In the genomic region with DNA sequence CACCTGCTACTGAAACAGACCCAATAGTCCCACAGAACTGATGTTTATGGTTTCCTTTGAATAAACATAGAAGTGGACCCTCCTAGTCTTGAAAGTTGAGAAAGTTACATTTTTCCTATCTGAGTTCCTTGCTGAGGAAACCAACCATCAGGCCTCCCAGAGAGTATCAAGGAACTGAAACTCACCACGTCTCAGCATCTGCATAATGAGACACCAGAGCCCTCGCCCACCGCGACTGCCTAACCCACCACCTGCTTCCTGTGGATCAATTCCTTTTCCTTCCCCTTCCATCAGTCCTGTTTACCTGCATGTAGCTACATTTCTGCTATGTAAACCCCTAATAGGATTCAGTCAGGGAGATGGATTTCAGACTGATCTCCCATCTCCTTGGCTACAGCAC, we compare ENCODE assay signal across 25 cellular contexts.
"Had no signal": no experiment of that assay in that cellular context is flagged by ENCODE, and none has a peak within 500 bp of the region (broad histone marks: within the 10 kb centered on the region; RNA-seq: fewer than 3 reads in every experiment).

No MANE protein-coding gene starts in this region.

- H3K4me3 Mint-ChIP-seq: activated CD4-positive, alpha-beta memory T cell treated with anti-CD3 and anti-CD28 coated beads, Interleukin-2, amount 10 ng/mL, durations not matched to agents 7 days and 5 days; activated CD4-positive, alpha-beta T cell treated with anti-CD3 and anti-CD28 coated beads for 36 hours; activated naive CD8-positive, alpha-beta T cell treated with anti-CD3 and anti-CD28 coated beads, Interleukin-2, amount 10 ng/mL, durations not matched to agents 7 days and 5 days; central memory CD8-positive, alpha-beta T cell; IgD-negative memory B cell had no signal

- H3K27me3 ChIP-seq: adrenal gland, body of pancreas had no signal

- H3K4me3 ChIP-seq: adrenal gland, body of pancreas, PC-9, SK-N-MC had no signal

- H3K4me1 Mint-ChIP-seq: activated CD4-positive, alpha-beta memory T cell treated with anti-CD3 and anti-CD28 coated beads, Interleukin-2, amount 10 ng/mL, durations not matched to agents 7 days and 5 days; activated CD4-positive, alpha-beta T cell treated with anti-CD3 and anti-CD28 coated beads for 36 hours; activated naive CD8-positive, alpha-beta T cell treated with anti-CD3 and anti-CD28 coated beads, Interleukin-2, amount 10 ng/mL, durations not matched to agents 7 days and 5 days; central memory CD8-positive, alpha-beta T cell; IgD-negative memory B cell had no signal

- H3K27ac ChIP-seq: body of pancreas, PC-9, SK-N-MC, WERI-Rb-1 had no signal

- H3K4me1 ChIP-seq: body of pancreas had no signal

- H3K4me2 ChIP-seq: PC-9 had no signal

- ATAC-seq: activated CD4-positive, alpha-beta T cell treated with anti-CD3 and anti-CD28 coated beads for 36 hours; body of pancreas had no signal

- DNase-seq: activated CD4-positive, alpha-beta memory T cell treated with anti-CD3 and anti-CD28 coated beads, Interleukin-2, amount 10 ng/mL, durations not matched to agents 7 days and 5 days; activated CD4-positive, alpha-beta T cell treated with anti-CD3 and anti-CD28 coated beads for 36 hours; activated CD4-positive, alpha-beta T cell treated with anti-CD3 and anti-CD28 coated beads, Interleukin-2, amount 50 U/mL, for 1 hour; activated CD8-positive, alpha-beta memory T cell treated with anti-CD3 and anti-CD28 coated beads, Interleukin-2, amount 50 U/mL, for 4 hours; activated naive CD4-positive, alpha-beta T cell treated with anti-CD3 and anti-CD28 coated beads, Interleukin-2, amount 50 U/mL, for 16 hours; activated naive CD8-positive, alpha-beta T cell treated with anti-CD3 and anti-CD28 coated beads, Interleukin-2, amount 10 ng/mL, durations not matched to agents 7 days and 5 days; body of pancreas; KG1; NCI-H1092; NCI-H1417; NCI-H1694; NCI-H2029; NCI-H2107; NCI-H2171 treated with DMSO at 0.1 percent for 48 hours; NCI-H345; NCI-H510A treated with DMSO at 0.1 percent for 48 hours; NCI-H69; PC-9; SIG-M5; T-helper 1 cell; WERI-Rb-1 had no signal

- H3K36me3 Mint-ChIP-seq: activated naive CD8-positive, alpha-beta T cell treated with anti-CD3 and anti-CD28 coated beads, Interleukin-2, amount 10 ng/mL, durations not matched to agents 7 days and 5 days had no signal

- H3K27me3 Mint-ChIP-seq: activated CD4-positive, alpha-beta memory T cell treated with anti-CD3 and anti-CD28 coated beads, Interleukin-2, amount 10 ng/mL, durations not matched to agents 7 days and 5 days; activated CD4-positive, alpha-beta T cell treated with anti-CD3 and anti-CD28 coated beads for 36 hours; activated naive CD8-positive, alpha-beta T cell treated with anti-CD3 and anti-CD28 coated beads, Interleukin-2, amount 10 ng/mL, durations not matched to agents 7 days and 5 days; central memory CD8-positive, alpha-beta T cell; IgD-negative memory B cell had no signal

- H3K36me3 ChIP-seq: adrenal gland, WERI-Rb-1 had no signal

- H3K9me3 ChIP-seq: adrenal gland, body of pancreas had no signal

- H3K27ac Mint-ChIP-seq: activated CD4-positive, alpha-beta memory T cell treated with anti-CD3 and anti-CD28 coated beads, Interleukin-2, amount 10 ng/mL, durations not matched to agents 7 days and 5 days; activated CD4-positive, alpha-beta T cell treated with anti-CD3 and anti-CD28 coated beads for 36 hours; activated naive CD8-positive, alpha-beta T cell treated with anti-CD3 and anti-CD28 coated beads, Interleukin-2, amount 10 ng/mL, durations not matched to agents 7 days and 5 days had no signal
